19 cellular contexts compared by ENCODE assay signal in the genomic region with DNA sequence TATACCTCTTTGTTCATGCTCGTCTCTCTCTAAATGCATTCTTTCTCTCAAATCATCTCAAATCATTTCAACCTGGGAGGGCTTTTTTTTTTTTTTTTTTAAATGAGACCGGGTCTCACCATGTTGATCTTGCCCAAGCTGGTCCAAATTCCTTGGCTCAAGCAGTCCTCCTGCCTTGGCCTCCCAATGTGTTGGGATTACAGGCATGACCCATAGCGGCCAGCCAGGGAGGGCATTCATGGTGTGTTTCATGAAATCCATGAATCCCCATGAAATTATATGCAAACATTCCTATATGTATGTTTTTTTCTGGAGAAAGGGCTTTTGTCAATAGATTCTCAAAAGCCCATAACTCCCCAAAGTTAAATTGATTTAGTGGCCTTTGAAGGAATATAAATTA. TPM values are rescaled to one million over a fixed set of nuclear protein-coding genes. Genes with fewer than 3 reads are reported as not detected.
DNase-seq lines count a peak whose midpoint lies in the region; ATAC-seq and TF ChIP-seq lines count a peak whose summit lies in the region.
"Had no signal": no experiment of that assay in that cellular context is flagged by ENCODE, and none has a peak within 500 bp of the region (broad histone marks: within the 10 kb centered on the region; RNA-seq: fewer than 3 reads in every experiment).

No MANE protein-coding gene starts in this region.

- H3K9me3 Mint-ChIP-seq in natural killer cell (peaks cover 0 to 4% of the 10 kb centered on the region in 2 donors), mesothelial cell of epicardium (no peaks in the 10 kb centered on the region)
- H3K9me3 Mint-ChIP-seq in natural killer cell treated with Interleukin-12 subunit alpha and Interleukin-12 subunit beta and Interleukin-15 and Interleukin-18, amount 100 ng/mL, for 72 hours = no peaks in the 10 kb centered on the region
- H3K9me3 Mint-ChIP-seq: CD8-positive, alpha-beta memory T cell had no signal

- H3K36me3 Mint-ChIP-seq in natural killer cell = peaks cover 6% of the 10 kb centered on the region
- H3K36me3 Mint-ChIP-seq in natural killer cell treated with Interleukin-12 subunit alpha and Interleukin-12 subunit beta and Interleukin-15 and Interleukin-18, amount 100 ng/mL, for 72 hours = peaks cover 13% of the 10 kb centered on the region
- H3K36me3 Mint-ChIP-seq in T-helper 17 cell (ENCODE audit: low read depth) = peaks cover 6% of the 10 kb centered on the region
- peaks cover 31% of the 10 kb centered on the region for H3K36me3 Mint-ChIP-seq in mesothelial cell of epicardium

- ATAC-seq in natural killer cell = no peak
- no peak for ATAC-seq in natural killer cell treated with Interleukin-12 subunit alpha and Interleukin-12 subunit beta and Interleukin-15 and Interleukin-18, amount 100 ng/mL, for 72 hours
- ATAC-seq in T-helper 17 cell = no peak
- ATAC-seq: GM12878, HepG2 had no signal

- DNase-seq in natural killer cell (no peak), T-helper 17 cell (no peak), mesothelial cell of epicardium (ENCODE audit: low spot score in 2 of 2, unreplicated experiment in 2 of 2) (no peak), islet precursor cell (no peak), head of caudate nucleus (no peak)
- DNase-seq in natural killer cell treated with Interleukin-12 subunit alpha and Interleukin-12 subunit beta and Interleukin-15 and Interleukin-18, amount 100 ng/mL, for 72 hours (ENCODE audit: low spot score) = no peak
- DNase-seq: ACHN; BE2C; C1 segment of cervical spinal cord; CD4-positive, CD25-positive, alpha-beta regulatory T cell; CD8-positive, alpha-beta memory T cell; COR-L47; DMS 273 treated with DMSO at 0.1 percent for 48 hours; DMS53; DND-41; EL had no signal

- intact Hi-C loops in natural killer cell (cut with micrococcal nuclease) (no loop called here), head of caudate nucleus (cut with DNase I) (no loop called here)

- H3K4me3 Mint-ChIP-seq in natural killer cell (no peak overlapping the region), T-helper 17 cell (no peak overlapping the region), mesothelial cell of epicardium (no peak overlapping the region)
- H3K4me3 Mint-ChIP-seq in natural killer cell treated with Interleukin-12 subunit alpha and Interleukin-12 subunit beta and Interleukin-15 and Interleukin-18, amount 100 ng/mL, for 72 hours = no peak overlapping the region
- H3K4me3 Mint-ChIP-seq: CD4-positive, CD25-positive, alpha-beta regulatory T cell; CD8-positive, alpha-beta memory T cell had no signal

- TF ChIP-seq CTCF in natural killer cell (IDR thresholded peaks at IDR 0.05) = no peak
- TF ChIP-seq CTCF in mesothelial cell of epicardium (IDR thresholded peaks at IDR 0.05; ENCODE audit: unreplicated experiment) = no peak

- H3K4me1 Mint-ChIP-seq in natural killer cell (peaks cover 16 to 28% of the 10 kb centered on the region in 2 donors), T-helper 17 cell (peaks cover 12% of the 10 kb centered on the region), mesothelial cell of epicardium (no peaks in the 10 kb centered on the region)
- peaks cover 5 to 18% of the 10 kb centered on the region in 2 donors for H3K4me1 Mint-ChIP-seq in natural killer cell treated with Interleukin-12 subunit alpha and Interleukin-12 subunit beta and Interleukin-15 and Interleukin-18, amount 100 ng/mL, for 72 hours (ENCODE audit: low read depth in 2 of 2)

- H3K27ac Mint-ChIP-seq in natural killer cell (peak overlapping the region; percentile 66 to 75), T-helper 17 cell (peak overlapping the region; percentile 65), mesothelial cell of epicardium (peak overlapping the region; percentile 22)
- H3K27ac Mint-ChIP-seq in natural killer cell treated with Interleukin-12 subunit alpha and Interleukin-12 subunit beta and Interleukin-15 and Interleukin-18, amount 100 ng/mL, for 72 hours = no peak overlapping the region

- H3K27me3 Mint-ChIP-seq in natural killer cell (ENCODE audit: low read depth in 2 of 2) = no peaks in the 10 kb centered on the region
- H3K27me3 Mint-ChIP-seq in natural killer cell treated with Interleukin-12 subunit alpha and Interleukin-12 subunit beta and Interleukin-15 and Interleukin-18, amount 100 ng/mL, for 72 hours = no peaks in the 10 kb centered on the region
- H3K27me3 Mint-ChIP-seq in T-helper 17 cell = no peaks in the 10 kb centered on the region
- no peaks in the 10 kb centered on the region for H3K27me3 Mint-ChIP-seq in mesothelial cell of epicardium (ENCODE audit: low read depth)
- H3K27me3 Mint-ChIP-seq: CD4-positive, CD25-positive, alpha-beta regulatory T cell; CD8-positive, alpha-beta memory T cell had no signal

- no peaks in the 10 kb centered on the region for H3K9me3 ChIP-seq in T-helper 17 cell (ENCODE audit: control insufficient read depth, low read length, poor library complexity, severe bottlenecking)
- H3K9me3 ChIP-seq: BE2C, HAP-1 had no signal

RNA-seq across cellular contexts. Expression of gene ATG13, which starts 26.2 kb away (rescaled TPM):
- total RNA-seq in natural killer cell (100 to 1,000 TPM; 125 to 137 (median 132) TPM), T-helper 17 cell (100 to 1,000 TPM; 110 to 129 TPM), mesothelial cell of epicardium (67.4 to 68.4 TPM (median 67.8 TPM) in 3 replicates)
- 10 to 100 TPM; 93.9 to 96.6 TPM for total RNA-seq in natural killer cell treated with Interleukin-12 subunit alpha and Interleukin-12 subunit beta and Interleukin-15 and Interleukin-18, amount 100 ng/mL, for 72 hours

RNA-seq across cellular contexts. Expression of gene HARBI1, which starts 26.5 kb away (rescaled TPM):
- 10 to 100 TPM in 2 of 3 donors, 1 to 10 TPM in 1; 9.9 to 16.8 (median 12.7) TPM for total RNA-seq in natural killer cell
- total RNA-seq in natural killer cell treated with Interleukin-12 subunit alpha and Interleukin-12 subunit beta and Interleukin-15 and Interleukin-18, amount 100 ng/mL, for 72 hours = 1 to 10 TPM; 6.2 to 6.4 TPM
- total RNA-seq in T-helper 17 cell = 10 to 100 TPM; 17.2 to 17.4 TPM
- total RNA-seq in mesothelial cell of epicardium = 5.4 to 6.3 TPM (median 6.0 TPM) in 3 replicates

RNA-seq across cellular contexts. Expression of gene AMBRA1, which starts 49.7 kb away (rescaled TPM):
- 10 to 100 TPM; 41.3 to 52.7 (median 46.2) TPM for total RNA-seq in natural killer cell
- 10 to 100 TPM; 50.7 to 72.4 TPM for total RNA-seq in natural killer cell treated with Interleukin-12 subunit alpha and Interleukin-12 subunit beta and Interleukin-15 and Interleukin-18, amount 100 ng/mL, for 72 hours
- total RNA-seq in T-helper 17 cell = 10 to 100 TPM; 47.3 to 52.2 TPM
- 48.4 to 48.9 TPM (median 48.8 TPM) in 3 replicates for total RNA-seq in mesothelial cell of epicardium

RNA-seq across cellular contexts. Expression of gene ARHGAP1, which starts 56.9 kb away (rescaled TPM):
- 100 to 1,000 TPM in 2 of 3 donors, 10 to 100 TPM in 1; 89.8 to 111 (median 102) TPM for total RNA-seq in natural killer cell
- total RNA-seq in natural killer cell treated with Interleukin-12 subunit alpha and Interleukin-12 subunit beta and Interleukin-15 and Interleukin-18, amount 100 ng/mL, for 72 hours = 10 to 100 TPM; 66.6 to 68.9 TPM
- total RNA-seq in T-helper 17 cell = 10 to 100 TPM; 58.0 to 65.9 TPM
- total RNA-seq in mesothelial cell of epicardium = 48.3 to 49.4 TPM (median 48.7 TPM) in 3 replicates

RNA-seq across cellular contexts. Expression of gene ZNF408, which starts 57.3 kb away (rescaled TPM):
- 10 to 100 TPM in 1 of 3 donors, 1 to 10 TPM in 2; 9.1 to 19.0 (median 9.6) TPM for total RNA-seq in natural killer cell
- 10 to 100 TPM; 14.4 to 15.0 TPM for total RNA-seq in natural killer cell treated with Interleukin-12 subunit alpha and Interleukin-12 subunit beta and Interleukin-15 and Interleukin-18, amount 100 ng/mL, for 72 hours
- total RNA-seq in T-helper 17 cell = 10 to 100 TPM; 11.0 to 14.7 TPM
- total RNA-seq in mesothelial cell of epicardium = 15.3 to 16.2 TPM (median 15.7 TPM) in 3 replicates

Comparison
In these comparisons a context has a peak if more than half of its experiments do, and no peak if none do; other contexts are left out.
1. H3K27ac Mint-ChIP-seq: peak in natural killer cell (2 of 2), T-helper 17 cell (single experiment) and mesothelial cell of epicardium (single experiment); none in natural killer cell treated with Interleukin-12 subunit alpha and Interleukin-12 subunit beta and Interleukin-15 and Interleukin-18, amount 100 ng/mL, for 72 hours (0 of 2).